In genomic region chr4:86895692-86896488, GRCh38 we compare ENCODE assay signal across 9 cellular contexts. TPM values are rescaled to one million over a fixed set of nuclear protein-coding genes. Genes with fewer than 3 reads are reported as not detected.
DNase-seq lines count a peak whose midpoint lies in the region; ATAC-seq and TF ChIP-seq lines count a peak whose summit lies in the region.
"Had no signal": no experiment of that assay in that cellular context is flagged by ENCODE, and none has a peak within 500 bp of the region (broad histone marks: within the 10 kb centered on the region; RNA-seq: fewer than 3 reads in every experiment).

No MANE protein-coding gene starts in this region.

- H4K20me1 ChIP-seq in H9 (ENCODE audit: control insufficient read depth, insufficient read depth, insufficient read length) = no peaks in the 10 kb centered on the region

- no peak overlapping the region for H3K4me2 ChIP-seq in H9 (ENCODE audit: insufficient read depth, insufficient read length, low read length)

- H3K27ac ChIP-seq in H9 (ENCODE audit: insufficient read length, low read depth, low read length) = no peak overlapping the region
- no peak overlapping the region for H3K27ac ChIP-seq in naive thymus-derived CD4-positive, alpha-beta T cell (ENCODE audit: low read depth, low read length)

- H3K23me2 ChIP-seq in H9 (ENCODE audit: insufficient read length, low read depth, low read length, poor library complexity, severe bottlenecking) = peaks cover 5% of the 10 kb centered on the region

- TF ChIP-seq CTCF in H9 (conservative IDR thresholded peaks at IDR 0.05) = peak; percentile 85

- no peak overlapping the region for H2BK20ac ChIP-seq in H9 (ENCODE audit: low read depth, low read length, poor library complexity, severe bottlenecking)

- in situ Hi-C loops in SK-MEL-5 (cut with HindIII; ENCODE audit: low pct_unique_long_range_greater_than_20kb, low sequenced_read_pairs) = no loop called here

- no peak overlapping the region for H3K14ac ChIP-seq in H9 (ENCODE audit: insufficient read depth, low read length)

- peak; percentile 40 for ATAC-seq in activated CD4-positive, alpha-beta T cell treated with anti-CD3 and anti-CD28 coated beads for 36 hours
- peak; percentile 68 for ATAC-seq in naive thymus-derived CD4-positive, alpha-beta T cell
- no peak for ATAC-seq in HG03097 (IDR thresholded peaks at IDR 0.05; ENCODE audit: low FRiP score, unreplicated experiment)

- no peak overlapping the region for H4K8ac ChIP-seq in H9 (replicated peaks; ENCODE audit: insufficient read length, low read depth, low read length)

- H3K4me3 ChIP-seq in naive thymus-derived CD4-positive, alpha-beta T cell (ENCODE audit: low read length) = no peak overlapping the region

- H3T11ph ChIP-seq in H9 (ENCODE audit: low read length) = no peak overlapping the region

- H3K36me3 ChIP-seq in naive thymus-derived CD4-positive, alpha-beta T cell (ENCODE audit: control insufficient read depth in 2 of 3, insufficient read depth in 3 of 3, low read length in 3 of 3) = no peaks in the 10 kb centered on the region

- no peak overlapping the region for H4K91ac ChIP-seq in H9 (ENCODE audit: insufficient read length, low read depth, low read length)

- CTCF ChIA-PET in activated CD4-positive, alpha-beta T cell treated with anti-CD3 and anti-CD28 coated beads for 36 hours (lab: Charles Lee) = interaction anchor here (0.6 to 3.4 kb wide), 7 partner anchors 10 to 400 kb away, joined by 3 to 43 read pairs (median 3); no protein-coding TSS in a partner anchor
- CTCF ChIA-PET in naive thymus-derived CD4-positive, alpha-beta T cell (lab: Charles Lee) = no interaction called here

- no peaks in the 10 kb centered on the region for H3K27me3 ChIP-seq in H9 (ENCODE audit: insufficient read depth, low read length)
- H3K27me3 ChIP-seq in naive thymus-derived CD4-positive, alpha-beta T cell (ENCODE audit: control insufficient read depth in 2 of 2, insufficient read depth in 2 of 2, low read length in 2 of 2) = peaks cover 0 to 3% of the 10 kb centered on the region in 2 donors

- H3K27me3 Mint-ChIP-seq in activated CD4-positive, alpha-beta T cell treated with anti-CD3 and anti-CD28 coated beads for 36 hours = peaks cover 14% of the 10 kb centered on the region
- peaks cover 15% of the 10 kb centered on the region for H3K27me3 Mint-ChIP-seq in H9 (ENCODE audit: low read depth)
- H3K27me3 Mint-ChIP-seq in naive thymus-derived CD4-positive, alpha-beta T cell = peaks cover 16 to 19% (median 17%) of the 10 kb centered on the region in 5 donors

- no peak overlapping the region for H3K18ac ChIP-seq in H9 (ENCODE audit: insufficient read length, low read depth, low read length)

- no peaks in the 10 kb centered on the region for H3K36me3 Mint-ChIP-seq in activated CD4-positive, alpha-beta T cell treated with anti-CD3 and anti-CD28 coated beads for 36 hours (ENCODE audit: low read depth)
- peaks cover 0 to 5% (median 0%) of the 10 kb centered on the region in 3 experiments; a peak in 1 of 7 replicates for H3K36me3 Mint-ChIP-seq in H9 (ENCODE audit: insufficient read depth in 1 of 3, low read depth in 3 of 3)
- no peaks in the 10 kb centered on the region for H3K36me3 Mint-ChIP-seq in naive thymus-derived CD4-positive, alpha-beta T cell
- H3K36me3 Mint-ChIP-seq: activated naive CD4-positive, alpha-beta T cell treated with anti-CD3 and anti-CD28 coated beads, Interleukin-2, amount 50 U/mL, for 24 hours had no signal

- H2BK120ac ChIP-seq in H9 (ENCODE audit: low read depth, low read length, poor library complexity, severe bottlenecking) = no peak overlapping the region

- no peak overlapping the region for H4K5ac ChIP-seq in H9 (ENCODE audit: insufficient read length, low read depth, low read length)

- H3K4me1 Mint-ChIP-seq in activated CD4-positive, alpha-beta T cell treated with anti-CD3 and anti-CD28 coated beads for 36 hours = peaks cover 7% of the 10 kb centered on the region
- H3K4me1 Mint-ChIP-seq in H9 = peaks cover 15 to 16% of the 10 kb centered on the region in 2 experiments
- peaks cover 0 to 12% (median 7%) of the 10 kb centered on the region in 7 donors for H3K4me1 Mint-ChIP-seq in naive thymus-derived CD4-positive, alpha-beta T cell

- H3K4me1 ChIP-seq in H9 (ENCODE audit: insufficient read depth, low read length) = no peaks in the 10 kb centered on the region; the same call in 1 of the 2 replicates
- peaks cover 0 to 8% of the 10 kb centered on the region in 2 donors for H3K4me1 ChIP-seq in naive thymus-derived CD4-positive, alpha-beta T cell (ENCODE audit: control insufficient read depth in 2 of 2, insufficient read depth in 2 of 2, low read length in 2 of 2)

- H2BK12ac ChIP-seq in H9 (ENCODE audit: insufficient read length, low read depth, low read length) = no peak overlapping the region

- H3K79me1 ChIP-seq in H9 (ENCODE audit: insufficient read depth, low read depth, low read length, poor library complexity, severe bottlenecking) = no peaks in the 10 kb centered on the region

- H2BK5ac ChIP-seq in H9 (ENCODE audit: insufficient read length, low read length) = no peak overlapping the region

- no peak for TF ChIP-seq POLR2A in erythroblast (IDR thresholded peaks at IDR 0.05; ENCODE audit: low read length)

- no peak overlapping the region for H2AK5ac ChIP-seq in H9 (ENCODE audit: insufficient read length, low read length)

- H3K9me3 ChIP-seq in H9 (ENCODE audit: control insufficient read depth, low read depth, low read length) = no peaks in the 10 kb centered on the region
- no peaks in the 10 kb centered on the region for H3K9me3 ChIP-seq in naive thymus-derived CD4-positive, alpha-beta T cell (ENCODE audit: control insufficient read depth in 2 of 3, low read length in 3 of 3)

- DNase-seq in activated CD4-positive, alpha-beta T cell treated with anti-CD3 and anti-CD28 coated beads for 36 hours = no peak
- DNase-seq in activated CD4-positive, alpha-beta T cell treated with anti-CD3 and anti-CD28 coated beads, Interleukin-2, amount 50 U/mL, for 4 hours = no peak
- DNase-seq in H9 (no peak), NCI-H1048 (lab: John Stamatoyannopoulos, UW) (peak; percentile 55), SK-MEL-5 (ENCODE audit: low read depth, low spot score) (peak; percentile 83), erythroblast (lab: John Stamatoyannopoulos, UW) (peak; percentile 73 to 79)
- DNase-seq in naive thymus-derived CD4-positive, alpha-beta T cell = peak in 5 of 9 donors; percentile 32 to 55 (median 47)

- POLR2A ChIA-PET in activated CD4-positive, alpha-beta T cell treated with anti-CD3 and anti-CD28 coated beads for 36 hours (lab: Charles Lee) = no interaction called here
- POLR2A ChIA-PET in naive thymus-derived CD4-positive, alpha-beta T cell (lab: Charles Lee) = no interaction called here

- H3K4me3 Mint-ChIP-seq in activated CD4-positive, alpha-beta T cell treated with anti-CD3 and anti-CD28 coated beads for 36 hours = no peak overlapping the region
- no peak overlapping the region for H3K4me3 Mint-ChIP-seq in H9
- H3K4me3 Mint-ChIP-seq in naive thymus-derived CD4-positive, alpha-beta T cell = no peak overlapping the region
- H3K4me3 Mint-ChIP-seq: activated naive CD4-positive, alpha-beta T cell treated with anti-CD3 and anti-CD28 coated beads, Interleukin-2, amount 50 U/mL, for 24 hours had no signal

- H2AFZ ChIP-seq in H9 (ENCODE audit: low read length) = no peak overlapping the region

- no peak overlapping the region for H3K9ac ChIP-seq in H9 (ENCODE audit: extremely low read depth, insufficient read length, low read length)

- H3K56ac ChIP-seq in H9 (ENCODE audit: insufficient read length, low read depth, low read length) = no peak overlapping the region

- no peak overlapping the region for H3K27ac Mint-ChIP-seq in activated CD4-positive, alpha-beta T cell treated with anti-CD3 and anti-CD28 coated beads for 36 hours
- H3K27ac Mint-ChIP-seq in H9 = no peak overlapping the region
- H3K27ac Mint-ChIP-seq in naive thymus-derived CD4-positive, alpha-beta T cell = no peak overlapping the region
- H3K27ac Mint-ChIP-seq: activated naive CD4-positive, alpha-beta T cell treated with anti-CD3 and anti-CD28 coated beads, Interleukin-2, amount 50 U/mL, for 24 hours had no signal

- H3K79me2 ChIP-seq in H9 (ENCODE audit: insufficient read depth, low read length) = no peaks in the 10 kb centered on the region

- H3K9me3 Mint-ChIP-seq in activated CD4-positive, alpha-beta T cell treated with anti-CD3 and anti-CD28 coated beads for 36 hours (ENCODE audit: low read depth) = no peaks in the 10 kb centered on the region
- no peaks in the 10 kb centered on the region for H3K9me3 Mint-ChIP-seq in H9
- no peaks in the 10 kb centered on the region for H3K9me3 Mint-ChIP-seq in naive thymus-derived CD4-positive, alpha-beta T cell
- H3K9me3 Mint-ChIP-seq: activated naive CD4-positive, alpha-beta T cell treated with anti-CD3 and anti-CD28 coated beads, Interleukin-2, amount 50 U/mL, for 24 hours had no signal

- no peak overlapping the region for H3K23ac ChIP-seq in H9 (ENCODE audit: insufficient read length, low read depth, low read length)

- no peak overlapping the region for H3K4ac ChIP-seq in H9 (ENCODE audit: low read depth, low read length)

- no peak overlapping the region for H2BK15ac ChIP-seq in H9 (ENCODE audit: low read depth, low read length)

- intact Hi-C loops in activated CD4-positive, alpha-beta T cell treated with anti-CD3 and anti-CD28 coated beads for 36 hours (cut with DNase I, micrococcal nuclease) = loop anchor here (1.0 to 10.0 kb wide), 7 partner anchors 221 to 400 kb away; partner anchors contain the start of gene PTPN13 (in 1 of the 2)
- intact Hi-C loops in naive thymus-derived CD4-positive, alpha-beta T cell (cut with micrococcal nuclease) = loop anchor here (1.0 to 10.0 kb wide), 5 partner anchors 299 to 1811 kb away; no protein-coding TSS in a partner anchor

- WGBS in H9 (ENCODE audit: extremely low coverage, insufficient read length, low lambda C conversion rate) = no CpG with 5 or more reads among the region's 6 CpGs

RNA-seq across cellular contexts. Expression of gene C4orf36, which starts 3.7 kb away (rescaled TPM):
- not detected for total RNA-seq in activated CD4-positive, alpha-beta T cell treated with anti-CD3 and anti-CD28 coated beads for 36 hours
- 1.8 and 2.2 TPM in 2 replicates for total RNA-seq in H9 (2021)
- total RNA-seq in SK-MEL-5 (2014; rRNA removed; shearing (Covaris generic)) = 1.2 TPM in 2 replicates
- 1.8 and 2.0 TPM in 2 replicates for polyA plus RNA-seq in SK-MEL-5 (2015; cell fraction: cytosol; rRNA removed)
- polyA plus RNA-seq in SK-MEL-5 (2015; cell fraction: nucleus; rRNA removed) = 0.59 TPM in 1 of 2 replicates, not detected in the other
- total RNA-seq in naive thymus-derived CD4-positive, alpha-beta T cell = not detected
- polyA plus RNA-seq in naive thymus-derived CD4-positive, alpha-beta T cell = not detected

RNA-seq across cellular contexts. Expression of gene AFF1, which starts 38.9 kb away (rescaled TPM):
- total RNA-seq in activated CD4-positive, alpha-beta T cell treated with anti-CD3 and anti-CD28 coated beads for 36 hours = 10 to 100 TPM; 47.3 to 57.8 TPM
- 68.9 and 74.5 TPM in 2 replicates for total RNA-seq in H9 (2021)
- 10.2 and 10.9 TPM in 2 replicates for total RNA-seq in SK-MEL-5 (2014; rRNA removed; shearing (Covaris generic))
- 16.4 and 22.4 TPM in 2 replicates for polyA plus RNA-seq in SK-MEL-5 (2015; cell fraction: cytosol; rRNA removed)
- polyA plus RNA-seq in SK-MEL-5 (2015; cell fraction: nucleus; rRNA removed) = 22.1 and 27.2 TPM in 2 replicates
- total RNA-seq in naive thymus-derived CD4-positive, alpha-beta T cell = 10 to 100 TPM; 65.8 to 88.6 (median 78.7) TPM
- polyA plus RNA-seq in naive thymus-derived CD4-positive, alpha-beta T cell = 10 to 100 TPM; 20.8 to 35.3 TPM

RNA-seq across cellular contexts. Expression of gene SLC10A6, which starts 46.7 kb away (rescaled TPM):
- total RNA-seq in activated CD4-positive, alpha-beta T cell treated with anti-CD3 and anti-CD28 coated beads for 36 hours = not detected
- not detected in 2 replicates for total RNA-seq in H9 (2021)
- total RNA-seq in SK-MEL-5 (2014; rRNA removed; shearing (Covaris generic)) = not detected in 2 replicates
- not detected in 2 replicates for polyA plus RNA-seq in SK-MEL-5 (2015; cell fraction: cytosol; rRNA removed)
- not detected in 2 replicates for polyA plus RNA-seq in SK-MEL-5 (2015; cell fraction: nucleus; rRNA removed)
- total RNA-seq in naive thymus-derived CD4-positive, alpha-beta T cell = under 1 TPM in 1 of 5 experiments, not detected in 4; 0.24 TPM
- not detected for polyA plus RNA-seq in naive thymus-derived CD4-positive, alpha-beta T cell

Comparison
In these comparisons a context has a peak if more than half of its experiments do, and no peak if none do; other contexts are left out.
1. DNase-seq: peak in NCI-H1048 (single experiment), SK-MEL-5 (single experiment), erythroblast (2 of 2) and naive thymus-derived CD4-positive, alpha-beta T cell (5 of 9); none in activated CD4-positive, alpha-beta T cell treated with anti-CD3 and anti-CD28 coated beads for 36 hours (single experiment), activated CD4-positive, alpha-beta T cell treated with anti-CD3 and anti-CD28 coated beads, Interleukin-2, amount 50 U/mL, for 4 hours (0 of 2) and H9 (single experiment).